In the genomic region with DNA sequence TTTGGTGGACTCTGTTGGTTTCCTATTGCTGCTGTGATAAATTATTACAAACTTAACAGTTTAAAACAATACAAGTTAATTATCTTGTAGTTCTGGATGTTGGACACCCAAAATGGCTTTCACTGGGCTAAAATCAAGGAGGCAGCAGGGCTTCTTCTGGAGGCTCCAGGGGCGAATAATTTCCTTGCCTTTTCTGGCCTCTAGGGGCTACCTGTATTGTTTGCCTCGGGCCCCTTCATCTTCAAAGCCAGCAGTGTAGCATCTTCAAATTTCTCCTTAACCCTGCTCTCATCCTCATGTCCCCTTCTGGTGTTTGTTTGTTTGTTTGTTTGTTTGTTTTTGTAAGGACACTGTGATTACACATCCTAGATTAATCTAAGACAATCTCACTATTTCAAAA, we compare ENCODE assay signal across 19 cellular contexts.
DNase-seq lines count a peak whose midpoint lies in the region; ATAC-seq and TF ChIP-seq lines count a peak whose summit lies in the region.
"Had no signal": no experiment of that assay in that cellular context is flagged by ENCODE, and none has a peak within 500 bp of the region (broad histone marks: within the 10 kb centered on the region; RNA-seq: fewer than 3 reads in every experiment).

No MANE protein-coding gene starts in this region.

- no TSS peak for BruUV-seq in PC-9 (replicated peaks; lab: Mats Ljungman, UMichigan)

- no peaks in the 10 kb centered on the region for H3K36me3 Mint-ChIP-seq in endodermal cell (ENCODE audit: low read depth)
- H3K36me3 Mint-ChIP-seq: activated CD8-positive, alpha-beta memory T cell treated with anti-CD3 and anti-CD28 coated beads, Interleukin-2, amount 10 ng/mL, durations not matched to agents 7 days and 5 days; natural killer cell treated with Interleukin-12 subunit alpha and Interleukin-12 subunit beta and Interleukin-15 and Interleukin-18, amount 100 ng/mL, for 72 hours had no signal

- H3K9ac ChIP-seq in endodermal cell (ENCODE audit: extremely low read depth, low read length, poor library complexity, severe bottlenecking): no peak overlapping the region

- intact Hi-C loops in left lung (cut with DNase I) (loop anchor here in 1 of 2 donors (10.0 kb wide), 1 partner anchor 450 kb away; no protein-coding TSS in a partner anchor), cardiac septum (cut with DNase I) (loop anchor here (10.0 kb wide), 1 partner anchor 1570 kb away; no protein-coding TSS in a partner anchor), PC-9 (cut with micrococcal nuclease; ENCODE audit: unreplicated experiment) (no loop called here)

- TF ChIP-seq CTCF in AG04450 (IDR thresholded peaks at IDR 0.05; ENCODE audit: low read depth, low read length) (0 out of 2 replicates have a peak, but pooled peaks have one; percentile 15), GM12865 (IDR thresholded peaks at IDR 0.05; ENCODE audit: insufficient read depth, low read depth, low read length, missing control alignments) (peak; percentile 17), endodermal cell (conservative IDR thresholded peaks at IDR 0.05) (peak; percentile 68), left lung (IDR thresholded peaks at IDR 0.05) (no peak), PC-9 (conservative IDR thresholded peaks at IDR 0.05) (no peak)

- no peak overlapping the region for H3K4me2 ChIP-seq in PC-9

- H3K27me3 Mint-ChIP-seq in endodermal cell (ENCODE audit: insufficient read depth): peaks cover 4% of the 10 kb centered on the region

- peaks cover 2% of the 10 kb centered on the region for H3K9me3 Mint-ChIP-seq in endodermal cell
- H3K9me3 Mint-ChIP-seq: natural killer cell treated with Interleukin-12 subunit alpha and Interleukin-12 subunit beta and Interleukin-15 and Interleukin-18, amount 100 ng/mL, for 72 hours; T-helper 2 cell treated with Interferon-gamma antibody and Interleukin-4, amounts not matched to agents 5 μg/mL and 100 μg/mL, for 36 hours had no signal

- no peak overlapping the region for H2AFZ ChIP-seq in PC-9

- no peaks in the 10 kb centered on the region for H3K9me3 ChIP-seq in AG04450 (ENCODE audit: control insufficient read depth, insufficient read depth, low read length)
- no peaks in the 10 kb centered on the region for H3K9me3 ChIP-seq in endodermal cell (ENCODE audit: control insufficient read depth, low read length)
- no peaks in the 10 kb centered on the region for H3K9me3 ChIP-seq in left lung
- no peaks in the 10 kb centered on the region for H3K9me3 ChIP-seq in PC-9 (ENCODE audit: insufficient read depth, low read depth)
- H3K9me3 ChIP-seq: SJSA1, vagina had no signal

- H3F3A ChIP-seq in PC-9 (ENCODE audit: insufficient read depth, low read depth): no peaks in the 10 kb centered on the region

- WGBS in endodermal cell (ENCODE audit: insufficient coverage in 1 of 2, insufficient read length in 1 of 2), 2 experiments: 75 to 84% methylated on average over 2 of the region's 2 CpGs

- H3K27ac Mint-ChIP-seq in endodermal cell: no peak overlapping the region
- H3K27ac Mint-ChIP-seq: activated CD8-positive, alpha-beta memory T cell treated with anti-CD3 and anti-CD28 coated beads, Interleukin-2, amount 10 ng/mL, durations not matched to agents 7 days and 5 days; natural killer cell treated with Interleukin-12 subunit alpha and Interleukin-12 subunit beta and Interleukin-15 and Interleukin-18, amount 100 ng/mL, for 72 hours; T-helper 2 cell treated with Interferon-gamma antibody and Interleukin-4, amounts not matched to agents 5 μg/mL and 100 μg/mL, for 36 hours had no signal

- no peak overlapping the region for H3K27ac ChIP-seq in AG04450 (ENCODE audit: low read depth, low read length)
- H3K27ac ChIP-seq in endodermal cell (ENCODE audit: low read depth, low read length): no peak overlapping the region
- no peak overlapping the region for H3K27ac ChIP-seq in left lung
- no peak overlapping the region for H3K27ac ChIP-seq in PC-9
- H3K27ac ChIP-seq: SJSA1, vagina had no signal

- POLR2A ChIA-PET in AG04450 (lab: Yijun Ruan, JAX) (no interaction called here), PC-9 (lab: Charles Lee; ENCODE audit: unreplicated experiment) (no interaction called here)

- H3K4me1 Mint-ChIP-seq in endodermal cell: no peaks in the 10 kb centered on the region

- H3K4me1 ChIP-seq in endodermal cell (ENCODE audit: control insufficient read depth, insufficient read depth, low read length) (no peaks in the 10 kb centered on the region), left lung (no peaks in the 10 kb centered on the region), PC-9 (replicated peaks; ENCODE audit: insufficient read depth) (peaks cover 11% of the 10 kb centered on the region; the same call in 1 of the 2 replicates)
- H3K4me1 ChIP-seq: SJSA1, vagina had no signal

- no peak overlapping the region for H3K4me3 ChIP-seq in AG04450 (ENCODE audit: low read depth, low read length)
- H3K4me3 ChIP-seq in GM12865 (ENCODE audit: low read depth, low read length): no peak overlapping the region
- H3K4me3 ChIP-seq in endodermal cell (ENCODE audit: low read length): no peak overlapping the region
- no peak overlapping the region for H3K4me3 ChIP-seq in left lung
- H3K4me3 ChIP-seq in PC-9: no peak overlapping the region
- H3K4me3 ChIP-seq: SJSA1, vagina had no signal

- no peaks in the 10 kb centered on the region for H3K9me2 ChIP-seq in PC-9 (ENCODE audit: insufficient read depth)

- H4K20me1 ChIP-seq in PC-9 (ENCODE audit: insufficient read depth): no peaks in the 10 kb centered on the region

- ATAC-seq in left lung: no peak
- ATAC-seq: activated CD8-positive, alpha-beta memory T cell treated with anti-CD3 and anti-CD28 coated beads, Interleukin-2, amount 10 ng/mL, durations not matched to agents 7 days and 5 days; natural killer cell treated with Interleukin-12 subunit alpha and Interleukin-12 subunit beta and Interleukin-15 and Interleukin-18, amount 100 ng/mL, for 72 hours had no signal

- no peaks in the 10 kb centered on the region for H3K36me3 ChIP-seq in endodermal cell (ENCODE audit: control insufficient read depth, insufficient read depth, low read length)
- H3K36me3 ChIP-seq in left lung: no peaks in the 10 kb centered on the region
- no peaks in the 10 kb centered on the region for H3K36me3 ChIP-seq in PC-9 (ENCODE audit: low read depth)
- H3K36me3 ChIP-seq: SJSA1, vagina had no signal

- no peak overlapping the region for H3K4me3 Mint-ChIP-seq in endodermal cell
- H3K4me3 Mint-ChIP-seq: activated CD8-positive, alpha-beta memory T cell treated with anti-CD3 and anti-CD28 coated beads, Interleukin-2, amount 10 ng/mL, durations not matched to agents 7 days and 5 days; natural killer cell treated with Interleukin-12 subunit alpha and Interleukin-12 subunit beta and Interleukin-15 and Interleukin-18, amount 100 ng/mL, for 72 hours; T-helper 2 cell treated with Interferon-gamma antibody and Interleukin-4, amounts not matched to agents 5 μg/mL and 100 μg/mL, for 36 hours had no signal

- CTCF ChIA-PET in AG04450 (lab: Charles Lee) (interaction anchor here (1.2 to 8.6 kb wide), 2 partner anchors 116 to 453 kb away, joined by 3 to 239 read pairs; no protein-coding TSS in a partner anchor), PC-9 (lab: Charles Lee) (no interaction called here)

- no peaks in the 10 kb centered on the region for H3K27me3 ChIP-seq in AG04450 (ENCODE audit: control insufficient read depth, insufficient read depth, low read length)
- H3K27me3 ChIP-seq in endodermal cell (ENCODE audit: control insufficient read depth, insufficient read depth, low read length, poor library complexity, severe bottlenecking): peaks cover 9% of the 10 kb centered on the region
- no peaks in the 10 kb centered on the region for H3K27me3 ChIP-seq in left lung
- no peaks in the 10 kb centered on the region for H3K27me3 ChIP-seq in PC-9 (ENCODE audit: insufficient read depth, low read depth)
- H3K27me3 ChIP-seq: SJSA1, vagina had no signal

- H3K79me2 ChIP-seq in PC-9 (ENCODE audit: low read depth): no peaks in the 10 kb centered on the region

- DNase-seq in AG04450 (ENCODE audit: low read depth, low spot score) (no peak), GM12865 (ENCODE audit: low read depth) (peak; percentile 5), NCI-H69 (lab: John Stamatoyannopoulos, UW) (peak; percentile 34), endodermal cell (peak; percentile 50), left lung (no peak), cardiac septum (ENCODE audit: low spot score) (no peak), DMS79 treated with DMSO at 0.1 percent for 48 hours (lab: John Stamatoyannopoulos, UW) (no peak), PC-9 (no peak)
- DNase-seq: activated CD4-positive, alpha-beta T cell treated with anti-CD3 and anti-CD28 coated beads for 1 hour; activated CD8-positive, alpha-beta memory T cell treated with anti-CD3 and anti-CD28 coated beads, Interleukin-2, amount 10 ng/mL, durations not matched to agents 7 days and 5 days; central memory CD4-positive, alpha-beta T cell; effector CD4-positive, alpha-beta T cell; NCI-H187; NCI-H446; stimulated activated CD4-positive, alpha-beta T cell treated with anti-CD3 and anti-CD28 coated beads, Interleukin-4, amount 100 ng/mL, for 4 hours had no signal

Comparison
In these comparisons a context has a peak if more than half of its experiments do, and no peak if none do; other contexts are left out.
1. DNase-seq: peak in GM12865 (single experiment), NCI-H69 (single experiment) and endodermal cell (single experiment); none in AG04450 (single experiment), left lung (0 of 2), cardiac septum (single experiment), DMS79 treated with DMSO at 0.1 percent for 48 hours (single experiment) and PC-9 (0 of 2).
2. CTCF ChIP-seq: peak in AG04450 (single experiment), GM12865 (single experiment) and endodermal cell (single experiment); none in left lung (0 of 2) and PC-9 (single experiment).